In the genomic region with DNA sequence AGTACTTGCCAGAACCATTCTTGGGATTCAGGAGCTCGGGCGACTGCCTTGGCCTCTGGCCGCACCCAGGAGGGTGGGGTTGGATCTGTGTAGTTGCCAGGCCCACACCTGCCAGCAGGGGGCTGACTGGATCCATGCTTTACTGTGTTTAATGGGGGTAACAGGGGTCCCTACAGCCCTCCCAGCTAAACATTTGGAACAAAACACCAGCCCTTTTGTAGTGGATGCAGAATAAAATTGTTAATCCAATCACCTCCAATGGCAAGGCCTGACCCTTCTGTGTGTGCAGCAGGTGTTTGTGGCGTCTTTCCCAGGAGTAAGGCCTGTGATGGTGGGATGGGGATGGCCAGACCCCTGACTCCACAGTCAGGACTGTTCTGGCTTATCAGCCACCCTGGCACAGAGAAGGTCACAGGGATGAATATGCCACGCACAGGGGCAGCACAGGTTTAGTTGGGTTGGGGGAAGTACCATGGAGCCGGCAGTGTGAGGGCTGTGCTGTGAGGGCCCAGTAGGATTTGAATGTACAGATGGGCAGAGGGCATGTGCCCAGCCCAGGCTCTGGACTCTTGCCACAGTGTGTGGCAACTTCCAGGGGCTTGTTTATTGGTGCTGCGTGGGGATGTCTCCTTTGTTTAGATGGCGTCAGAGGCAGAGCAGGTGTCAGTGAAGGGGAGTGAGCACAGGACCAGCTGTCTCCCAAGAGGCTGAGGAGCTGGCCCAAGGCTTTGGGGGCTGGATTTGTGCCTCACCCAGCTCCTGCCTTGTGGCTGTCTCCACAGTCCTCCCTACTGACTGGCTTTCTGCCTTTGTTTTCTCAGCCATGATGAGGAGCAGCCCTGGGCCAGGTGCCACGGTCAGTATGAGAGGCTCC, we compare ENCODE assay signal across 8 cellular contexts. TPM values are rescaled to one million over a fixed set of nuclear protein-coding genes. Genes with fewer than 3 reads are reported as not detected.
DNase-seq lines count a peak whose midpoint lies in the region; ATAC-seq and TF ChIP-seq lines count a peak whose summit lies in the region.

No MANE protein-coding gene starts in this region.

- no peaks in the 10 kb centered on the region for H3K27me3 ChIP-seq in DND-41 (ENCODE audit: insufficient read depth, low read length, poor library complexity)
- no peaks in the 10 kb centered on the region for H3K27me3 ChIP-seq in MG63
- H3K27me3 ChIP-seq in thoracic aorta (replicated peaks; ENCODE audit: insufficient read depth): no peaks in the 10 kb centered on the region

- H3K27ac ChIP-seq in DND-41 (ENCODE audit: low read length) (no peak overlapping the region), thoracic aorta (peak overlapping the region; percentile 82 to 86)

- H3K9me3 Mint-ChIP-seq in mesothelial cell of epicardium: no peaks in the 10 kb centered on the region

- no peaks in the 10 kb centered on the region for H3K4me1 ChIP-seq in DND-41 (ENCODE audit: insufficient read depth, low read length)
- H3K4me1 ChIP-seq in thoracic aorta (ENCODE audit: control insufficient read depth in 1 of 2, low read depth in 2 of 2): peaks cover 25 to 37% of the 10 kb centered on the region in 2 donors

- H3K79me2 ChIP-seq in DND-41 (ENCODE audit: insufficient read depth, low read length): no peaks in the 10 kb centered on the region

- H3K27me3 Mint-ChIP-seq in mesothelial cell of epicardium (ENCODE audit: low read depth): no peaks in the 10 kb centered on the region

- no peaks in the 10 kb centered on the region for H3K4me1 Mint-ChIP-seq in mesothelial cell of epicardium

- H3K36me3 Mint-ChIP-seq in mesothelial cell of epicardium: peaks cover 25% of the 10 kb centered on the region

- peak; percentile 74 for ATAC-seq in DND-41 (ENCODE audit: insufficient read depth, low read depth)
- ATAC-seq in thoracic aorta (ENCODE audit: insufficient number of reproducible peaks, low FRiP score, low read depth): peak; percentile 48
- no peak for ATAC-seq in HG03280 (IDR thresholded peaks at IDR 0.05; ENCODE audit: unreplicated experiment)

- H3K9me3 ChIP-seq in DND-41 (ENCODE audit: insufficient read depth, low read length, severe bottlenecking): no peaks in the 10 kb centered on the region
- no peaks in the 10 kb centered on the region for H3K9me3 ChIP-seq in MG63
- no peaks in the 10 kb centered on the region for H3K9me3 ChIP-seq in thoracic aorta

- H3K36me3 ChIP-seq in DND-41 (ENCODE audit: insufficient read depth, low read length) (peaks cover 98% of the 10 kb centered on the region), MG63 (peaks cover 65% of the 10 kb centered on the region), thoracic aorta (peaks cover 79% of the 10 kb centered on the region)

- H3K4me3 ChIP-seq in DND-41 (ENCODE audit: low read depth in 1 of 2, low read length in 2 of 2) (no peak overlapping the region), MG63 (no peak overlapping the region), thoracic aorta (no peak overlapping the region)

- peak overlapping the region; percentile 83 for H3K27ac Mint-ChIP-seq in mesothelial cell of epicardium

- H3K4me2 ChIP-seq in DND-41 (ENCODE audit: insufficient read depth, low read length): no peak overlapping the region

- DNase-seq in DND-41: peak; percentile 62
- peak; percentile 59 for DNase-seq in MG63
- DNase-seq in activated CD4-positive, alpha-beta T cell treated with anti-CD3 and anti-CD28 coated beads for 48 hours: peak; percentile 64
- DNase-seq in ecto neural progenitor cell (ENCODE audit: low spot score): peak; percentile 63
- no peak for DNase-seq in mesothelial cell of epicardium (ENCODE audit: low spot score in 2 of 2, unreplicated experiment in 2 of 2)
- no peak for DNase-seq in thoracic aorta (ENCODE audit: low spot score)
- DNase-seq in NCI-H2081 treated with DMSO at 0.1 percent for 48 hours (lab: John Stamatoyannopoulos, UW): no peak

- peaks cover 46% of the 10 kb centered on the region for H4K20me1 ChIP-seq in DND-41 (ENCODE audit: insufficient read depth, low read length)

- no peak overlapping the region for H3K9ac ChIP-seq in DND-41 (ENCODE audit: low read depth, low read length)

- no peak overlapping the region for H3K4me3 Mint-ChIP-seq in mesothelial cell of epicardium

- no peak overlapping the region for H2AFZ ChIP-seq in DND-41 (ENCODE audit: low read depth, low read length)

- peak; percentile 83 for TF ChIP-seq CTCF in DND-41 (IDR thresholded peaks at IDR 0.05; ENCODE audit: borderline replicate concordance, extremely low read depth, low read length, poor library complexity, severe bottlenecking)
- peak; percentile 75 for TF ChIP-seq CTCF in mesothelial cell of epicardium (IDR thresholded peaks at IDR 0.05; ENCODE audit: unreplicated experiment)
- TF ChIP-seq CTCF in thoracic aorta (IDR thresholded peaks at IDR 0.05): peak; percentile 57

RNA-seq across cellular contexts. Expression of a gene that starts 22.2 kb away (rescaled TPM):
- 126 and 182 TPM in 2 replicates for total RNA-seq in MG63 (2014; rRNA removed; shearing (Covaris generic); ENCODE audit: low replicate concordance)
- total RNA-seq in mesothelial cell of epicardium (59.8 to 63.0 TPM (median 61.2 TPM) in 3 replicates), thoracic aorta (1,000 to 10,000 TPM; 1,125 to 1,215 TPM)

RNA-seq across cellular contexts. Expression of a gene that starts 27.8 kb away (rescaled TPM):
- total RNA-seq in MG63 (2014; rRNA removed; shearing (Covaris generic); ENCODE audit: low replicate concordance): 19.4 and 22.0 TPM in 2 replicates
- 71.6 to 74.3 TPM (median 73.1 TPM) in 3 replicates for total RNA-seq in mesothelial cell of epicardium
- 10 to 100 TPM; 42.9 to 73.5 TPM for total RNA-seq in thoracic aorta

RNA-seq across cellular contexts. Expression of a gene that starts 32.8 kb away (rescaled TPM):
- total RNA-seq in MG63 (2014; rRNA removed; shearing (Covaris generic); ENCODE audit: low replicate concordance): 47.5 and 113 TPM in 2 replicates
- total RNA-seq in mesothelial cell of epicardium: 58.4 to 59.6 TPM (median 59.6 TPM) in 3 replicates
- total RNA-seq in thoracic aorta: 10 to 100 TPM; 45.6 to 83.9 TPM

RNA-seq across cellular contexts. Expression of a gene that starts 51.8 kb away (rescaled TPM):
- 110 and 257 TPM in 2 replicates for total RNA-seq in MG63 (2014; rRNA removed; shearing (Covaris generic); ENCODE audit: low replicate concordance)
- total RNA-seq in mesothelial cell of epicardium (59.7 to 68.1 TPM (median 61.4 TPM) in 3 replicates), thoracic aorta (10 to 100 TPM; 16.1 to 35.8 TPM)

Comparison
In these comparisons a context has a peak if more than half of its experiments do, and no peak if none do; other contexts are left out.
1. DNase-seq: peak in DND-41 (single experiment), MG63 (single experiment), activated CD4-positive, alpha-beta T cell treated with anti-CD3 and anti-CD28 coated beads for 48 hours (single experiment) and ecto neural progenitor cell (single experiment); none in mesothelial cell of epicardium (0 of 2), thoracic aorta (single experiment) and NCI-H2081 treated with DMSO at 0.1 percent for 48 hours (single experiment).
2. Peak in every context shown above with its lines, with median percentiles within 50 percentile points of each other: CTCF ChIP-seq.